16 cellular contexts compared by ENCODE assay signal in genomic region chr3:39910828-39911464, GRCh38.
DNase-seq lines count a peak whose midpoint lies in the region; FAIRE-seq lines count a peak whose summit lies in the region.
"Had no signal": no experiment of that assay in that cellular context is flagged by ENCODE, and none has a peak within 500 bp of the region (broad histone marks: within the 10 kb centered on the region; RNA-seq: fewer than 3 reads in every experiment).

No MANE protein-coding gene starts in this region.

- H3K4me3 ChIP-seq in mesenchymal stem cell (ENCODE audit: insufficient read depth in 1 of 2, low read depth in 1 of 2, low read length in 2 of 2): no peak overlapping the region
- H3K4me3 ChIP-seq: PC-9, suprapubic skin had no signal

- H2BK5ac ChIP-seq in mesenchymal stem cell (ENCODE audit: low read depth, low read length, poor library complexity, severe bottlenecking): no peak overlapping the region

- no peak overlapping the region for H3K23ac ChIP-seq in mesenchymal stem cell (ENCODE audit: low read length in 2 of 2)

- H3K4me1 ChIP-seq in mesenchymal stem cell (ENCODE audit: control insufficient read depth, insufficient read depth, low read depth, low read length): peaks cover 15% of the 10 kb centered on the region

- no peak overlapping the region for H2BK15ac ChIP-seq in mesenchymal stem cell (ENCODE audit: low read depth, poor library complexity, severe bottlenecking)

- 100% methylated on average over 2 of the region's 3 CpGs for WGBS in mesenchymal stem cell

- DNase-seq in COLO829 (ENCODE audit: low spot score): peak; percentile 54
- DNase-seq in RCC 7860 (ENCODE audit: low spot score): peak; percentile 43
- DNase-seq in dermis blood vessel endothelial cell: peak; percentile 61
- DNase-seq in mesenchymal stem cell: no peak
- no peak for DNase-seq in NCI-H1694 treated with DMSO at 0.1 percent for 48 hours (lab: John Stamatoyannopoulos, UW)
- DNase-seq in activated T-cell treated with anti-CD3 and anti-CD28 coated beads for 4 hours: no peak
- DNase-seq in T1000 (lab: John Stamatoyannopoulos, UW): no peak
- DNase-seq in amygdala (lab: John Stamatoyannopoulos, UW): no peak
- DNase-seq: AML-193, DMS79, NCI-H1417 treated with DMSO at 0.1 percent for 48 hours, NCI-H510A, occipital lobe, PC-9, T-cell had no signal

- no peak overlapping the region for H4K91ac ChIP-seq in mesenchymal stem cell (ENCODE audit: low read length)

- no peak overlapping the region for H3K18ac ChIP-seq in mesenchymal stem cell (ENCODE audit: low read depth in 1 of 2, low read length in 2 of 2)

- no peak overlapping the region for H2AFZ ChIP-seq in mesenchymal stem cell (ENCODE audit: low read depth, low read length)
- H2AFZ ChIP-seq: PC-9 had no signal

- H3K14ac ChIP-seq in mesenchymal stem cell (ENCODE audit: low read length in 2 of 2): no peak overlapping the region

- no peak overlapping the region for H3K4ac ChIP-seq in mesenchymal stem cell (ENCODE audit: low read depth in 1 of 2, low read length in 2 of 2)

- H3K79me1 ChIP-seq in mesenchymal stem cell (replicated peaks; ENCODE audit: low read length, poor library complexity, severe bottlenecking): no peaks in the 10 kb centered on the region

- FAIRE-seq in RCC 7860 (lab: Jason Lieb, UNC): peak; percentile 30

- peak overlapping the region; percentile 91 for H3K27ac ChIP-seq in mesenchymal stem cell (ENCODE audit: low read length, poor library complexity, severe bottlenecking)
- H3K27ac ChIP-seq: PC-9, suprapubic skin had no signal

- no peak overlapping the region for H2BK120ac ChIP-seq in mesenchymal stem cell (ENCODE audit: low read depth, low read length)

- H3K36me3 ChIP-seq in mesenchymal stem cell (ENCODE audit: control insufficient read depth in 1 of 2, insufficient read depth in 2 of 2, low read depth in 1 of 2, low read length in 2 of 2): no peaks in the 10 kb centered on the region
- H3K36me3 ChIP-seq: suprapubic skin had no signal

- no peak overlapping the region for H3K9ac ChIP-seq in mesenchymal stem cell (ENCODE audit: low read length)

- H3K9me3 ChIP-seq in mesenchymal stem cell (ENCODE audit: control insufficient read depth, low read length): no peaks in the 10 kb centered on the region
- H3K9me3 ChIP-seq: suprapubic skin had no signal

- H4K8ac ChIP-seq in mesenchymal stem cell (ENCODE audit: low read length): no peak overlapping the region

- H2BK12ac ChIP-seq in mesenchymal stem cell (ENCODE audit: low read length in 2 of 2): no peak overlapping the region

- H3K27me3 ChIP-seq in mesenchymal stem cell (ENCODE audit: control insufficient read depth in 1 of 2, insufficient read depth in 1 of 2, low read length in 2 of 2): no peaks in the 10 kb centered on the region
- H3K27me3 ChIP-seq: suprapubic skin had no signal

- no peak overlapping the region for H2AK5ac ChIP-seq in mesenchymal stem cell (ENCODE audit: low read length, severe bottlenecking)

- no peak overlapping the region for H3K4me2 ChIP-seq in mesenchymal stem cell (ENCODE audit: low read length, poor library complexity, severe bottlenecking)
- H3K4me2 ChIP-seq: PC-9 had no signal

Comparison
In these comparisons a context has a peak if more than half of its experiments do, and no peak if none do; other contexts are left out.
1. DNase-seq: peak in COLO829 (single experiment), RCC 7860 (single experiment) and dermis blood vessel endothelial cell (single experiment); none in mesenchymal stem cell (single experiment), NCI-H1694 treated with DMSO at 0.1 percent for 48 hours (single experiment), activated T-cell treated with anti-CD3 and anti-CD28 coated beads for 4 hours (single experiment), T1000 (single experiment) and amygdala (0 of 56).